ENCODE assay signal across 8 cellular contexts in the genomic region with DNA sequence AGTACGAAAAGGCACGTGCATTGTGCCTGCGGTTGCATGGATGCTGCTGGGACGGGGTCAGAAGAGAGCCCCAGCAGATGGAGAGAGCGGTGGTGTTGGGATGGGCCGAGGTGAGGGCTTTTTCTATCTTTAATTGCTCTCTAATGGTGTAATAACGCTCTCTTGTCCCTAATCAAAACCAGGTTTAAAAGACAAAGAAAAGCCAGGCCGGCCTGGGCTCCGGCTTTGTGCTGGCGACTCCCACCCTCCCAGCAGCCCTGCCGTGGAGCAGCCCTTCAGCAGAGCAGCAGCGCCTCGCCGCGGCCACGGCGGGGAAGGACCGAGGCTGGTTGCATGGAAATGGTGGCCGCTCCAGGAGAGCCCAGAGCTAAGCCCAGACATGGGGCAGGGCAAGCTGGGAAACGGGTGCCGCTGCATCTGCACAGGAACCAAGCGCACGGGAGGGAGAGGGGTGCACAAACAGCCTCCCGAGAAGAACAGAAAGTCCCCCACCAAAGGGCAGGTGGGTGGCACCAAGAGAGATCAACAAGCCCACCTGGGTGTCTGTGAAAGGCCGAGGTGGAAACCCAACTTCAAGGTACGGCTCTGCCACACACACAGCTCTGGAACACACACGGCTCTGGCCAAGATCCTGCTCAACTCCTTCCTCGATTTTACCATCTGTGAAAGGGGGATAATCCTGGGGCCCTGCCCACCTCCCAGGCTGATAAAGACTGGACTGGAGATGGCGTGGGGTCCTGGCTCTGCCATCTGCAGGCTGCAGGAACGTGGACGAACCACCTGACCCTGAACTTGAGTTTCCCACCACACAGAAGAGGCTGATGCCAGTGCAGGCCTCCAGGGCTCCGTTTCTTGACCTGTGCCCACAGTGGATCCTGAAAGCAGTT. TPM values are rescaled to one million over a fixed set of nuclear protein-coding genes. Genes with fewer than 3 reads are reported as not detected.
DNase-seq lines count a peak whose midpoint lies in the region; ATAC-seq and TF ChIP-seq lines count a peak whose summit lies in the region.

No MANE protein-coding gene starts in this region.

- TF ChIP-seq CTCF in WI38 (IDR thresholded peaks at IDR 0.05; ENCODE audit: low read depth, low read length), result peak; percentile 90
- peak; percentile 91 for TF ChIP-seq CTCF in lung (IDR thresholded peaks at IDR 0.05; ENCODE audit: control extremely low read depth, extremely low read depth)

- WGBS in lung, 2 donors, result 42 to 53% methylated on average over 32 of the region's 32 CpGs

- no peaks in the 10 kb centered on the region for H3K27me3 ChIP-seq in lung (ENCODE audit: control insufficient read depth, insufficient read depth)

- peak; percentile 4 for DNase-seq in SIG-M5 treated with dmso at 0.1 percent for 504 hours (lab: John Stamatoyannopoulos, UW; ENCODE audit: unreplicated experiment)
- no peak for DNase-seq in SIG-M5 (lab: John Stamatoyannopoulos, UW)
- peak; percentile 53 for DNase-seq in NCI-H2029 (lab: John Stamatoyannopoulos, UW)
- DNase-seq in effector CD8-positive, alpha-beta T cell (lab: John Stamatoyannopoulos, UW), result peak; percentile 12
- peak; percentile 85 for DNase-seq in lung (ENCODE audit: low spot score)
- peak; percentile 34 to 47 for DNase-seq in stimulated activated CD8-positive, alpha-beta memory T cell treated with anti-CD3 and anti-CD28 coated beads, Interleukin-2, amount 100 ng/mL, for 48 hours (ENCODE audit: low read depth in 2 of 2)

- peak overlapping the region; percentile 34 to 52 for H3K27ac ChIP-seq in lung (ENCODE audit: low read depth in 1 of 2, low read length in 1 of 2)

- H3K36me3 ChIP-seq in lung (ENCODE audit: control insufficient read depth in 2 of 2, insufficient read depth in 2 of 2, low read length in 2 of 2), result peaks cover 0 to 33% of the 10 kb centered on the region in 2 donors

- no peaks in the 10 kb centered on the region for H3K9me3 ChIP-seq in lung (ENCODE audit: control insufficient read depth in 2 of 2, insufficient read depth in 1 of 2, low read length in 1 of 2)

- ATAC-seq in HG02840 (IDR thresholded peaks at IDR 0.05; ENCODE audit: low FRiP score, unreplicated experiment) (peak; percentile 53), lung (ENCODE audit: insufficient read depth, low FRiP score) (peak; percentile 75)

- peaks cover 0 to 6% of the 10 kb centered on the region in 2 donors for H3K4me1 ChIP-seq in lung (ENCODE audit: control insufficient read depth in 2 of 2, insufficient read depth in 2 of 2, low read length in 2 of 2)

- H3K4me3 ChIP-seq in WI38 (ENCODE audit: low read depth, low read length) (no peak overlapping the region), lung (no peak overlapping the region)

RNA-seq across cellular contexts. Expression of a gene that starts 15.0 kb away (rescaled TPM):
- total RNA-seq in lung, result 10 to 100 TPM; 25.4 to 38.1 TPM
- 10 to 100 TPM; 28.8 to 41.4 TPM for polyA plus RNA-seq in lung

RNA-seq across cellular contexts. Expression of a gene that starts 31.0 kb away (rescaled TPM):
- total RNA-seq in lung, result under 1 TPM; 0.37 to 0.54 TPM
- under 1 TPM; 0.10 to 0.26 TPM for polyA plus RNA-seq in lung
